ENCODE assay signal across 8 cellular contexts in genomic region chr2:169798718-169799495, GRCh38. TPM values are rescaled to one million over a fixed set of nuclear protein-coding genes. Genes with fewer than 3 reads are reported as not detected.
DNase-seq lines count a peak whose midpoint lies in the region; ATAC-seq lines count a peak whose summit lies in the region.

SSB (plus strand) TSS chr2:169798871; CDS start chr2:169800961, 2,090 bp downstream.

- H3K36me3 ChIP-seq in KOPT-K1 (ENCODE audit: insufficient read depth, low read length): peaks cover 35% of the 10 kb centered on the region
- H3K36me3 ChIP-seq in naive thymus-derived CD4-positive, alpha-beta T cell (ENCODE audit: control insufficient read depth in 2 of 3, insufficient read depth in 3 of 3, low read length in 3 of 3): peaks cover 0 to 6% (median 0%) of the 10 kb centered on the region in 3 experiments

- ATAC-seq in GM21786 (IDR thresholded peaks at IDR 0.05; ENCODE audit: unreplicated experiment): peak; percentile 97
- ATAC-seq in naive thymus-derived CD4-positive, alpha-beta T cell: peak; percentile 95
- peak; percentile 96 to 97 for ATAC-seq in stimulated activated naive B cell treated with anti-CD40 and anti-IgM and Interleukin-4, amounts not matched to agents 10 μg/mL and 1 μg/mL and 100 μg/mL, for 72 hours (replicated peaks)

- peaks cover 0 to 9% (median 0%) of the 10 kb centered on the region in 5 donors for H3K27me3 Mint-ChIP-seq in naive thymus-derived CD4-positive, alpha-beta T cell
- no peaks in the 10 kb centered on the region for H3K27me3 Mint-ChIP-seq in stimulated activated naive B cell treated with anti-CD40 and anti-IgM and Interleukin-4, amounts not matched to agents 10 μg/mL and 1 μg/mL and 100 μg/mL, for 72 hours

- H3K4me3 Mint-ChIP-seq in naive thymus-derived CD4-positive, alpha-beta T cell: peak within 1 kb of the TSS; percentile 80 to 94 (median 90)
- peak within 1 kb of the TSS; percentile 88 to 92 for H3K4me3 Mint-ChIP-seq in stimulated activated naive B cell treated with anti-CD40 and anti-IgM and Interleukin-4, amounts not matched to agents 10 μg/mL and 1 μg/mL and 100 μg/mL, for 72 hours

- peak within 1 kb of the TSS; percentile 87 to 97 (median 94) for H3K27ac Mint-ChIP-seq in naive thymus-derived CD4-positive, alpha-beta T cell
- peak within 1 kb of the TSS; percentile 97 for H3K27ac Mint-ChIP-seq in stimulated activated naive B cell treated with anti-CD40 and anti-IgM and Interleukin-4, amounts not matched to agents 10 μg/mL and 1 μg/mL and 100 μg/mL, for 72 hours

- DNase-seq in DMS79 treated with DMSO at 0.1 percent for 48 hours (lab: John Stamatoyannopoulos, UW): peak; percentile 91
- peak; percentile 94 for DNase-seq in RPMI8226
- peak; percentile 89 to 90 for DNase-seq in activated T-helper 1 cell treated with anti-CD3 and anti-CD28 coated beads, Interleukin-2, amount 50 U/mL, for 16 hours (ENCODE audit: low read depth in 1 of 2, low spot score in 1 of 2)
- peak; percentile 94 for DNase-seq in fibroblast of gingiva (ENCODE audit: low read depth)
- peak; percentile 75 to 93 (median 83) for DNase-seq in naive thymus-derived CD4-positive, alpha-beta T cell
- peak; percentile 91 for DNase-seq in stimulated activated naive B cell treated with anti-CD40 and anti-IgM and Interleukin-4, amounts not matched to agents 10 μg/mL and 1 μg/mL and 100 μg/mL, for 72 hours

- peak within 1 kb of the TSS; percentile 84 for H3K4me3 ChIP-seq in naive thymus-derived CD4-positive, alpha-beta T cell (ENCODE audit: low read length)

- peak within 1 kb of the TSS; percentile 79 for H3K27ac ChIP-seq in KOPT-K1 (ENCODE audit: low read depth, low read length, poor library complexity, severe bottlenecking)
- peak within 1 kb of the TSS; percentile 95 for H3K27ac ChIP-seq in naive thymus-derived CD4-positive, alpha-beta T cell (ENCODE audit: low read depth, low read length)

- POLR2A ChIA-PET in naive thymus-derived CD4-positive, alpha-beta T cell (lab: Charles Lee): interaction anchor here (1.2 to 2.3 kb wide), 7 partner anchors 10 to 225 kb away, joined by 3 to 9 read pairs (median 5); partner anchors contain the start of genes CFAP210, FASTKD1, METTL5 and PHOSPHO2

- intact Hi-C loops in naive thymus-derived CD4-positive, alpha-beta T cell (cut with micrococcal nuclease): loop anchor here (1.0 to 10.0 kb wide), 9 partner anchors 12 to 1130 kb away; partner anchors contain the start of genes CFAP210 (in 2 of the 2), FASTKD1 (in 2 of the 2), METTL5 (in 2 of the 2) and PHOSPHO2 (in 2 of the 2)

- no peaks in the 10 kb centered on the region for H3K27me3 ChIP-seq in naive thymus-derived CD4-positive, alpha-beta T cell (ENCODE audit: control insufficient read depth in 2 of 2, insufficient read depth in 2 of 2, low read length in 2 of 2)

- H3K9me3 ChIP-seq in KOPT-K1 (ENCODE audit: insufficient read depth, low read length, poor library complexity, severe bottlenecking): no peaks in the 10 kb centered on the region
- no peaks in the 10 kb centered on the region for H3K9me3 ChIP-seq in naive thymus-derived CD4-positive, alpha-beta T cell (ENCODE audit: control insufficient read depth in 2 of 3, low read length in 3 of 3)

- no peaks in the 10 kb centered on the region for H3K9me3 Mint-ChIP-seq in naive thymus-derived CD4-positive, alpha-beta T cell
- H3K9me3 Mint-ChIP-seq in stimulated activated naive B cell treated with anti-CD40 and anti-IgM and Interleukin-4, amounts not matched to agents 10 μg/mL and 1 μg/mL and 100 μg/mL, for 72 hours: no peaks in the 10 kb centered on the region

- peaks cover 10 to 50% (median 37%) of the 10 kb centered on the region in 7 donors for H3K4me1 Mint-ChIP-seq in naive thymus-derived CD4-positive, alpha-beta T cell
- peaks cover 7 to 19% of the 10 kb centered on the region in 2 donors for H3K4me1 Mint-ChIP-seq in stimulated activated naive B cell treated with anti-CD40 and anti-IgM and Interleukin-4, amounts not matched to agents 10 μg/mL and 1 μg/mL and 100 μg/mL, for 72 hours

- peaks cover 0 to 10% (median 0%) of the 10 kb centered on the region in 5 donors for H3K36me3 Mint-ChIP-seq in naive thymus-derived CD4-positive, alpha-beta T cell
- H3K36me3 Mint-ChIP-seq in stimulated activated naive B cell treated with anti-CD40 and anti-IgM and Interleukin-4, amounts not matched to agents 10 μg/mL and 1 μg/mL and 100 μg/mL, for 72 hours: peaks cover 3 to 5% of the 10 kb centered on the region in 2 donors

- CTCF ChIA-PET in naive thymus-derived CD4-positive, alpha-beta T cell (lab: Charles Lee): no interaction called here

- peaks cover 11 to 21% of the 10 kb centered on the region in 2 donors for H3K4me1 ChIP-seq in naive thymus-derived CD4-positive, alpha-beta T cell (ENCODE audit: control insufficient read depth in 2 of 2, insufficient read depth in 2 of 2, low read length in 2 of 2)

RNA-seq across cellular contexts. Expression of gene SSB, which starts in this region (rescaled TPM):
- 100 to 1,000 TPM in 3 of 5 experiments, 10 to 100 TPM in 2; 88.3 to 104 (median 102) TPM for total RNA-seq in naive thymus-derived CD4-positive, alpha-beta T cell
- polyA plus RNA-seq in naive thymus-derived CD4-positive, alpha-beta T cell: 100 to 1,000 TPM in 1 of 2 donors, 10 to 100 TPM in 1; 80.5 to 150 TPM

Comparison
In these comparisons a context has a peak if more than half of its experiments do, and no peak if none do; other contexts are left out.
1. Peak in every context shown above with its lines: DNase-seq, ATAC-seq, H3K4me3 ChIP-seq and H3K27ac ChIP-seq.